2 cellular contexts compared by ENCODE assay signal in the genomic region with DNA sequence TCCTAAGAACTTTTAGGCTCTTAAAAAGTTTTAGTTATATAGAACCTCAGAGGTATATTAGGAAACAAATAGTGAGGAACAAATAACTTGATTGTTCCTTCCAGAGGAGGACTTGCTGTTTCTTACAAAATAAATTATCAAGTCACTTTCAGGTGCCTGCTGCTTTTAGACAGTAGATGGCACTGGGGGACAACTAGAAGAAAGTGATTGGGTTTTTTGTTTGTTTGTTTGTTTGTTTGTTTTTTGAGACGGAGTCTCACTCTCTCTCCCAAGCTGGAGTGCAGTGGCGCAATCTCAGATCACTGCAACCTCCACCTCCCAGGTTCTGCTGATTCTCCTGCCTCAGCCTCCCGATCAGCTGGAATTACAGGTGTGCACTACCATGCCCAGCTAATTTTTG.
TF ChIP-seq lines count a peak whose summit lies in the region.

No MANE protein-coding gene starts in this region.

TF ChIP-seq in HCT116, 20 proteins besides CTCF, POLR2A, EP300 and RAD21 (continued from another document):
- TF ChIP-seq, protein P1, sequence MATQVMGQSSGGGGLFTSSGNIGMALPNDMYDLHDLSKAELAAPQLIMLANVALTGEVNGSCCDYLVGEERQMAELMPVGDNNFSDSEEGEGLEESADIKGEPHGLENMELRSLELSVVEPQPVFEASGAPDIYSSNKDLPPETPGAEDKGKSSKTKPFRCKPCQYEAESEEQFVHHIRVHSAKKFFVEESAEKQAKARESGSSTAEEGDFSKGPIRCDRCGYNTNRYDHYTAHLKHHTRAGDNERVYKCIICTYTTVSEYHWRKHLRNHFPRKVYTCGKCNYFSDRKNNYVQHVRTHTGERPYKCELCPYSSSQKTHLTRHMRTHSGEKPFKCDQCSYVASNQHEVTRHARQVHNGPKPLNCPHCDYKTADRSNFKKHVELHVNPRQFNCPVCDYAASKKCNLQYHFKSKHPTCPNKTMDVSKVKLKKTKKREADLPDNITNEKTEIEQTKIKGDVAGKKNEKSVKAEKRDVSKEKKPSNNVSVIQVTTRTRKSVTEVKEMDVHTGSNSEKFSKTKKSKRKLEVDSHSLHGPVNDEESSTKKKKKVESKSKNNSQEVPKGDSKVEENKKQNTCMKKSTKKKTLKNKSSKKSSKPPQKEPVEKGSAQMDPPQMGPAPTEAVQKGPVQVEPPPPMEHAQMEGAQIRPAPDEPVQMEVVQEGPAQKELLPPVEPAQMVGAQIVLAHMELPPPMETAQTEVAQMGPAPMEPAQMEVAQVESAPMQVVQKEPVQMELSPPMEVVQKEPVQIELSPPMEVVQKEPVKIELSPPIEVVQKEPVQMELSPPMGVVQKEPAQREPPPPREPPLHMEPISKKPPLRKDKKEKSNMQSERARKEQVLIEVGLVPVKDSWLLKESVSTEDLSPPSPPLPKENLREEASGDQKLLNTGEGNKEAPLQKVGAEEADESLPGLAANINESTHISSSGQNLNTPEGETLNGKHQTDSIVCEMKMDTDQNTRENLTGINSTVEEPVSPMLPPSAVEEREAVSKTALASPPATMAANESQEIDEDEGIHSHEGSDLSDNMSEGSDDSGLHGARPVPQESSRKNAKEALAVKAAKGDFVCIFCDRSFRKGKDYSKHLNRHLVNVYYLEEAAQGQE (IDR thresholded peaks at IDR 0.05; ENCODE audit: low read depth): no peak
- no peak for TF ChIP-seq ZNF274 (IDR thresholded peaks at IDR 0.05; ENCODE audit: low read depth, low read length)
- TF ChIP-seq, protein P2, sequence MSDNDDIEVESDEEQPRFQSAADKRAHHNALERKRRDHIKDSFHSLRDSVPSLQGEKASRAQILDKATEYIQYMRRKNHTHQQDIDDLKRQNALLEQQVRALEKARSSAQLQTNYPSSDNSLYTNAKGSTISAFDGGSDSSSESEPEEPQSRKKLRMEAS (IDR thresholded peaks at IDR 0.05): no peak
TF ChIP-seq in HCT116: peak in this region for 0.

TF ChIP-seq in liver, 16 proteins besides CTCF, POLR2A, EP300 and RAD21 (continued from another document):
- TF ChIP-seq, protein P1 (IDR thresholded peaks at IDR 0.05): no peak
- no peak for TF ChIP-seq EGR1 (IDR thresholded peaks at IDR 0.05; ENCODE audit: low read depth in 2 of 2)
- no peak for TF ChIP-seq NR2F2 (IDR thresholded peaks at IDR 0.05)
- TF ChIP-seq FOXA1 (IDR thresholded peaks at IDR 0.05): no peak
- no peak for TF ChIP-seq JUND (IDR thresholded peaks at IDR 0.05)
- no peak for TF ChIP-seq FOXA2 (IDR thresholded peaks at IDR 0.05)
- no peak for TF ChIP-seq SP1 (IDR thresholded peaks at IDR 0.05)
- TF ChIP-seq YY1 (IDR thresholded peaks at IDR 0.05): no peak
- no peak for TF ChIP-seq RXRA (IDR thresholded peaks at IDR 0.05)
- TF ChIP-seq, protein P3, sequence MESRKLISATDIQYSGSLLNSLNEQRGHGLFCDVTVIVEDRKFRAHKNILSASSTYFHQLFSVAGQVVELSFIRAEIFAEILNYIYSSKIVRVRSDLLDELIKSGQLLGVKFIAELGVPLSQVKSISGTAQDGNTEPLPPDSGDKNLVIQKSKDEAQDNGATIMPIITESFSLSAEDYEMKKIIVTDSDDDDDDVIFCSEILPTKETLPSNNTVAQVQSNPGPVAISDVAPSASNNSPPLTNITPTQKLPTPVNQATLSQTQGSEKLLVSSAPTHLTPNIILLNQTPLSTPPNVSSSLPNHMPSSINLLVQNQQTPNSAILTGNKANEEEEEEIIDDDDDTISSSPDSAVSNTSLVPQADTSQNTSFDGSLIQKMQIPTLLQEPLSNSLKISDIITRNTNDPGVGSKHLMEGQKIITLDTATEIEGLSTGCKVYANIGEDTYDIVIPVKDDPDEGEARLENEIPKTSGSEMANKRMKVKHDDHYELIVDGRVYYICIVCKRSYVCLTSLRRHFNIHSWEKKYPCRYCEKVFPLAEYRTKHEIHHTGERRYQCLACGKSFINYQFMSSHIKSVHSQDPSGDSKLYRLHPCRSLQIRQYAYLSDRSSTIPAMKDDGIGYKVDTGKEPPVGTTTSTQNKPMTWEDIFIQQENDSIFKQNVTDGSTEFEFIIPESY (IDR thresholded peaks at IDR 0.05): no peak
- TF ChIP-seq TAF1 (conservative IDR thresholded peaks at IDR 0.05): no peak
- TF ChIP-seq, protein P2 (IDR thresholded peaks at IDR 0.05): no peak
- TF ChIP-seq, protein P4, sequence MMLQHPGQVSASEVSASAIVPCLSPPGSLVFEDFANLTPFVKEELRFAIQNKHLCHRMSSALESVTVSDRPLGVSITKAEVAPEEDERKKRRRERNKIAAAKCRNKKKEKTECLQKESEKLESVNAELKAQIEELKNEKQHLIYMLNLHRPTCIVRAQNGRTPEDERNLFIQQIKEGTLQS (IDR thresholded peaks at IDR 0.05): no peak
